Comparison of ENCODE assay signal across 16 cellular contexts in genomic region chr13:33697936-33698335, GRCh38.
DNase-seq lines count a peak whose midpoint lies in the region; ATAC-seq, FAIRE-seq and TF ChIP-seq lines count a peak whose summit lies in the region.
"Had no signal": no experiment of that assay in that cellular context is flagged by ENCODE, and none has a peak within 500 bp of the region (broad histone marks: within the 10 kb centered on the region; RNA-seq: fewer than 3 reads in every experiment).

No MANE protein-coding gene starts in this region.

- H3K79me1 ChIP-seq in trophoblast cell (ENCODE audit: low read length) = no peaks in the 10 kb centered on the region

- WGBS in trophoblast cell (ENCODE audit: extremely low coverage, insufficient coverage, insufficient read length) = no CpG with 5 or more reads among the region's 1 CpG

- no peak overlapping the region for H2BK12ac ChIP-seq in trophoblast cell (ENCODE audit: low read length)

- peaks cover 39% of the 10 kb centered on the region for H3K4me1 ChIP-seq in PC-9 (replicated peaks; ENCODE audit: insufficient read depth)
- H3K4me1 ChIP-seq in trophoblast cell (ENCODE audit: control insufficient read depth in 1 of 2, insufficient read depth in 2 of 2, low read length in 2 of 2) = no peaks in the 10 kb centered on the region
- H3K4me1 ChIP-seq in effector memory CD4-positive, alpha-beta T cell (ENCODE audit: control insufficient read depth, insufficient read depth, low read length, poor library complexity, severe bottlenecking) = no peaks in the 10 kb centered on the region
- H3K4me1 ChIP-seq: BLaER1 had no signal

- no peak overlapping the region for H2BK5ac ChIP-seq in trophoblast cell (ENCODE audit: low read depth, low read length, poor library complexity)

- DNase-seq in ELR (ENCODE audit: low read depth) (peak; percentile 30), PC-9 (peak in 1 of 2 experiments; percentile 70), bronchial epithelial cell (ENCODE audit: low read depth) (peak; percentile 29), trophoblast cell (peak; percentile 4 to 77), NCI-H1417 (lab: John Stamatoyannopoulos, UW) (no peak)
- DNase-seq in effector memory CD4-positive, alpha-beta T cell = no peak
- DNase-seq: AML-193; Caco-2; CD8-positive, alpha-beta memory T cell; DND-41; KG1 had no signal

- H4K91ac ChIP-seq in trophoblast cell (ENCODE audit: low read depth, low read length) = no peak overlapping the region

- H3K27ac ChIP-seq in PC-9 = peak overlapping the region; percentile 81
- H3K27ac ChIP-seq in trophoblast cell (ENCODE audit: low read depth, low read length) = no peak overlapping the region
- H3K27ac ChIP-seq in effector memory CD4-positive, alpha-beta T cell (ENCODE audit: insufficient read depth, low read length, poor library complexity, severe bottlenecking) = no peak overlapping the region
- H3K27ac ChIP-seq: BLaER1 had no signal

- no peak overlapping the region for H3K14ac ChIP-seq in trophoblast cell (ENCODE audit: low read length)

- CTCF ChIA-PET in PC-9 (lab: Charles Lee) = no interaction called here

- H3K4me3 ChIP-seq in PC-9 (no peak overlapping the region), bronchial epithelial cell (ENCODE audit: low read depth, low read length) (no peak overlapping the region), trophoblast cell (ENCODE audit: low read depth, low read length) (no peak overlapping the region)
- no peak overlapping the region for H3K4me3 ChIP-seq in effector memory CD4-positive, alpha-beta T cell (ENCODE audit: insufficient read depth, low read depth, low read length, poor library complexity, severe bottlenecking)
- H3K4me3 ChIP-seq: BLaER1, GM12878, HAP-1 had no signal

- peaks cover 30% of the 10 kb centered on the region for H3F3A ChIP-seq in PC-9 (ENCODE audit: insufficient read depth, low read depth)

- H3K27me3 ChIP-seq in PC-9 (ENCODE audit: insufficient read depth, low read depth) (no peaks in the 10 kb centered on the region), bronchial epithelial cell (ENCODE audit: control insufficient read depth, insufficient read depth, low read length) (no peaks in the 10 kb centered on the region), trophoblast cell (ENCODE audit: insufficient read depth, low read length) (no peaks in the 10 kb centered on the region)
- no peaks in the 10 kb centered on the region for H3K27me3 ChIP-seq in effector memory CD4-positive, alpha-beta T cell (replicated peaks; ENCODE audit: control insufficient read depth, insufficient read depth, low read length, poor library complexity, severe bottlenecking)
- H3K27me3 ChIP-seq: BLaER1 had no signal

- H3K23ac ChIP-seq in trophoblast cell (ENCODE audit: low read length) = no peak overlapping the region

- H2AFZ ChIP-seq in PC-9 (no peak overlapping the region), trophoblast cell (ENCODE audit: insufficient read depth, low read length, poor library complexity) (no peak overlapping the region)

- intact Hi-C loops in PC-9 (cut with micrococcal nuclease; ENCODE audit: unreplicated experiment) = loop anchor here (2.0 kb wide), 1 partner anchor 21 kb away; no protein-coding TSS in a partner anchor

- ATAC-seq in GM21786 (IDR thresholded peaks at IDR 0.05; ENCODE audit: unreplicated experiment) = no peak
- ATAC-seq: GM12878 had no signal

- H3K36me3 ChIP-seq in PC-9 (ENCODE audit: low read depth) (no peaks in the 10 kb centered on the region), bronchial epithelial cell (ENCODE audit: control insufficient read depth, insufficient read depth, low read length) (no peaks in the 10 kb centered on the region), trophoblast cell (ENCODE audit: control insufficient read depth in 1 of 2, insufficient read depth in 2 of 2, low read length in 2 of 2) (no peaks in the 10 kb centered on the region)
- H3K36me3 ChIP-seq in effector memory CD4-positive, alpha-beta T cell (ENCODE audit: control insufficient read depth, insufficient read depth, low read length) = no peaks in the 10 kb centered on the region
- H3K36me3 ChIP-seq: BLaER1, HAP-1 had no signal

- TF ChIP-seq CTCF in PC-9 (conservative IDR thresholded peaks at IDR 0.05) (no peak), bronchial epithelial cell (IDR thresholded peaks at IDR 0.05; ENCODE audit: insufficient read depth, low read length, severe bottlenecking) (no peak)

- no TSS peak for BruUV-seq in PC-9 (replicated peaks; lab: Mats Ljungman, UMichigan)

- FAIRE-seq in bronchial epithelial cell (lab: Jason Lieb, UNC) = no peak
- FAIRE-seq: GM12878, H1 had no signal

- H3K79me2 ChIP-seq in PC-9 (ENCODE audit: low read depth) (no peaks in the 10 kb centered on the region), trophoblast cell (ENCODE audit: control insufficient read depth, insufficient read depth, low read length, poor library complexity) (no peaks in the 10 kb centered on the region)

- H3K4me2 ChIP-seq in PC-9 (peak overlapping the region; percentile 38), trophoblast cell (ENCODE audit: low read length) (no peak overlapping the region)
- H3K4me2 ChIP-seq: BLaER1 had no signal

- no peak overlapping the region for H4K12ac ChIP-seq in trophoblast cell (ENCODE audit: low read depth, low read length)

- H4K20me1 ChIP-seq in PC-9 (ENCODE audit: insufficient read depth) = no peaks in the 10 kb centered on the region
- H4K20me1 ChIP-seq: BLaER1 had no signal

- no peak overlapping the region for H3K9ac ChIP-seq in trophoblast cell (ENCODE audit: low read length)
- H3K9ac ChIP-seq: BLaER1 had no signal

- H3K4ac ChIP-seq in trophoblast cell (ENCODE audit: low read depth, low read length) = no peak overlapping the region

- H2BK120ac ChIP-seq in trophoblast cell (ENCODE audit: insufficient read depth, low read length, poor library complexity) = no peak overlapping the region

- no peak overlapping the region for H4K8ac ChIP-seq in trophoblast cell (ENCODE audit: low read depth, low read length)

- H3K9me2 ChIP-seq in PC-9 (ENCODE audit: insufficient read depth) = no peaks in the 10 kb centered on the region; the same call in 1 of the 2 replicates

- H3K18ac ChIP-seq in trophoblast cell (ENCODE audit: low read length) = no peak overlapping the region

- H3K9me3 ChIP-seq in PC-9 (ENCODE audit: insufficient read depth, low read depth) = peaks cover 8% of the 10 kb centered on the region; the same call in 1 of the 2 replicates
- peaks cover 2% of the 10 kb centered on the region for H3K9me3 ChIP-seq in trophoblast cell (ENCODE audit: insufficient read depth, low read depth, low read length)
- H3K9me3 ChIP-seq in effector memory CD4-positive, alpha-beta T cell (ENCODE audit: control insufficient read depth, low read length) = no peaks in the 10 kb centered on the region
- H3K9me3 ChIP-seq: BLaER1 had no signal

- POLR2A ChIA-PET in PC-9 (lab: Charles Lee; ENCODE audit: unreplicated experiment) = no interaction called here

- no peak overlapping the region for H2AK5ac ChIP-seq in trophoblast cell (ENCODE audit: low read length)

Comparison
In these comparisons a context has a peak if more than half of its experiments do, and no peak if none do; other contexts are left out.
1. DNase-seq: peak in ELR (single experiment), bronchial epithelial cell (single experiment) and trophoblast cell (2 of 2); none in effector memory CD4-positive, alpha-beta T cell (0 of 3) and NCI-H1417 (0 of 3).